17 cellular contexts compared by ENCODE assay signal in the genomic region with DNA sequence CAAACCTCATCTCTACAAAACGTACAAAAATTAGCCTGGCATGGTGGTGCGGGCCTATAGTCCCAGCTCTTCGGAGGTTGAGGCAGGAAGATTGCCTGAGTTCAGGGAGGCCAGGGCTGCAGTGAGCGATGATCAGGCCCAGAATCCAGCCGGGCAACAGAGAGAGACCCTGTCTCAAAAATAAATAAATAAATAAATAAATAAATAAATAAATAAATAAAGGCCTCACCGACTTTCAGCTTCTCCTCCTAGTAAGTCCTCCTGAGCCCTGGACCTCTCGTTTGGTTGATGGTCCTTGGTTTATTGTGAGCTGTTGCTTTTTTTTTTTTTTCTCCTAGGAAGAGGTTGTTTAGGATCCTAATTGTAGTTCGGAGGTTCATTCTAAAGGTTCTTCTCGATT. TPM values are rescaled to one million over a fixed set of nuclear protein-coding genes. Genes with fewer than 3 reads are reported as not detected.
DNase-seq lines count a peak whose midpoint lies in the region; ATAC-seq, FAIRE-seq and TF ChIP-seq lines count a peak whose summit lies in the region.
"Had no signal": no experiment of that assay in that cellular context is flagged by ENCODE, and none has a peak within 500 bp of the region (broad histone marks: within the 10 kb centered on the region; RNA-seq: fewer than 3 reads in every experiment).

No MANE protein-coding gene starts in this region.

- no peak for TF ChIP-seq POLR2A in K562 (conservative IDR thresholded peaks at IDR 0.05)
- TF ChIP-seq POLR2A in adrenal gland (IDR thresholded peaks at IDR 0.05) = no peak

- TF ChIP-seq EP300 in K562 (IDR thresholded peaks at IDR 0.05; ENCODE audit: low read length) = no peak

- TF ChIP-seq CTCF in K562 (IDR thresholded peaks at IDR 0.05 in 2 of 3, conservative IDR thresholded peaks at IDR 0.05 in 1 of 3; ENCODE audit: insufficient read depth in 2 of 3, low read depth in 1 of 3, low read length in 3 of 3) (no peak), nephron progenitor cell (IDR thresholded peaks at IDR 0.05) (no peak), adrenal gland (IDR thresholded peaks at IDR 0.05) (no peak)

- peak overlapping the region in 1 of 3 donors; percentile 56 for H3K27ac Mint-ChIP-seq in CD4-positive, CD25-positive, alpha-beta regulatory T cell
- H3K27ac Mint-ChIP-seq in nephron progenitor cell = peak overlapping the region; percentile 77
- H3K27ac Mint-ChIP-seq in stimulated activated memory B cell treated with anti-CD40 and anti-IgM and Interleukin-4, amounts not matched to agents 10 μg/mL and 1 μg/mL and 100 μg/mL, for 72 hours = peak overlapping the region; percentile 94
- H3K27ac Mint-ChIP-seq: H9 had no signal

- H3K4me3 ChIP-seq in CD4-positive, CD25-positive, alpha-beta regulatory T cell (ENCODE audit: low read depth, low read length) = no peak overlapping the region
- no peak overlapping the region for H3K4me3 ChIP-seq in K562
- no peak overlapping the region for H3K4me3 ChIP-seq in adrenal gland
- H3K4me3 ChIP-seq: BLaER1 treated with 17β-estradiol and CSF1 and Interleukin-3, amounts not matched to agents 10 nM and 100 nM had no signal

- BruUV-seq in K562 (replicated peaks; lab: Mats Ljungman, UMichigan) = no TSS peak

- no peak overlapping the region for H2AFZ ChIP-seq in K562 (ENCODE audit: low read depth, low read length)

- peak overlapping the region in 3 of 4 donors; percentile 29 to 80 (median 35) for H3K4me3 Mint-ChIP-seq in CD4-positive, CD25-positive, alpha-beta regulatory T cell
- H3K4me3 Mint-ChIP-seq in nephron progenitor cell = no peak overlapping the region
- H3K4me3 Mint-ChIP-seq in stimulated activated memory B cell treated with anti-CD40 and anti-IgM and Interleukin-4, amounts not matched to agents 10 μg/mL and 1 μg/mL and 100 μg/mL, for 72 hours = no peak overlapping the region
- H3K4me3 Mint-ChIP-seq: H9 had no signal

- in situ Hi-C loops in K562 (cut with MboI) = no loop called here

- peaks cover 0 to 2% (median 0%) of the 10 kb centered on the region in 7 donors for H3K9me3 Mint-ChIP-seq in CD4-positive, CD25-positive, alpha-beta regulatory T cell
- peaks cover 17% of the 10 kb centered on the region for H3K9me3 Mint-ChIP-seq in nephron progenitor cell
- H3K9me3 Mint-ChIP-seq in stimulated activated memory B cell treated with anti-CD40 and anti-IgM and Interleukin-4, amounts not matched to agents 10 μg/mL and 1 μg/mL and 100 μg/mL, for 72 hours = no peaks in the 10 kb centered on the region
- H3K9me3 Mint-ChIP-seq: CD8-positive, alpha-beta memory T cell had no signal

- 80% methylated on average over 8 of the region's 9 CpGs for WGBS in K562 (ENCODE audit: insufficient coverage, low coverage, missing lambda C conversion rate)
- 91 to 96% (median 94%) methylated on average over 9 of the region's 9 CpGs for WGBS in adrenal gland, 4 donors

- FAIRE-seq in K562 (lab: Jason Lieb, UNC) (no peak), RCC 7860 (lab: Jason Lieb, UNC) (no peak)
- FAIRE-seq: D721Med, G401.6, GM12891 had no signal

- no peak for ATAC-seq in CD4-positive, CD25-positive, alpha-beta regulatory T cell (ENCODE audit: low read depth in 2 of 2)
- no peak for ATAC-seq in K562
- no peak for ATAC-seq in stimulated activated memory B cell treated with anti-CD40 and anti-IgM and Interleukin-4, amounts not matched to agents 10 μg/mL and 1 μg/mL and 100 μg/mL, for 72 hours
- no peak for ATAC-seq in HG03159 (IDR thresholded peaks at IDR 0.05; ENCODE audit: unreplicated experiment)

- DNase-seq in CD4-positive, CD25-positive, alpha-beta regulatory T cell = no peak
- DNase-seq in K562 (ENCODE audit: extremely low read depth in 1 of 4, low spot score in 3 of 4) = no peak
- no peak for DNase-seq in nephron progenitor cell
- DNase-seq in RCC 7860 (ENCODE audit: low spot score) = no peak
- no peak for DNase-seq in adrenal gland
- DNase-seq: 8988T; CD8-positive, alpha-beta memory T cell; COR-L47; GOT3; H9 had no signal

- H3K36me3 ChIP-seq in CD4-positive, CD25-positive, alpha-beta regulatory T cell (ENCODE audit: control insufficient read depth, insufficient read depth, low read length) = no peaks in the 10 kb centered on the region
- H3K36me3 ChIP-seq in K562 (ENCODE audit: control insufficient read depth, insufficient read depth, low read length) (no peaks in the 10 kb centered on the region), adrenal gland (replicated peaks in 1 of 2) (no peaks in the 10 kb centered on the region)

- no peak overlapping the region for H3K9ac ChIP-seq in K562 (ENCODE audit: insufficient read depth in 1 of 2, low read depth in 2 of 2, low read length in 2 of 2)
- H3K9ac ChIP-seq: BLaER1 treated with 17β-estradiol and CSF1 and Interleukin-3, amounts not matched to agents 10 nM and 100 nM had no signal

- peaks cover 26% of the 10 kb centered on the region for H3K79me2 ChIP-seq in K562 (ENCODE audit: control insufficient read depth, insufficient read depth, low read length)

- no peaks in the 10 kb centered on the region for H3K9me3 ChIP-seq in CD4-positive, CD25-positive, alpha-beta regulatory T cell (ENCODE audit: control insufficient read depth in 2 of 2, low read length in 2 of 2)
- H3K9me3 ChIP-seq in K562 (replicated peaks; ENCODE audit: control insufficient read depth, insufficient read depth, low read depth, low read length) (no peaks in the 10 kb centered on the region), adrenal gland (replicated peaks in 1 of 3) (no peaks in the 10 kb centered on the region)
- H3K9me3 ChIP-seq: BLaER1 treated with 17β-estradiol and CSF1 and Interleukin-3, amounts not matched to agents 10 nM and 100 nM had no signal

- H3K4me1 Mint-ChIP-seq in CD4-positive, CD25-positive, alpha-beta regulatory T cell = peaks cover 6 to 35% (median 22%) of the 10 kb centered on the region in 4 donors
- peaks cover 19% of the 10 kb centered on the region for H3K4me1 Mint-ChIP-seq in nephron progenitor cell
- peaks cover 27% of the 10 kb centered on the region for H3K4me1 Mint-ChIP-seq in stimulated activated memory B cell treated with anti-CD40 and anti-IgM and Interleukin-4, amounts not matched to agents 10 μg/mL and 1 μg/mL and 100 μg/mL, for 72 hours

- CTCF ChIA-PET in K562 (lab: Yijun Ruan, JAX; ENCODE audit: low intra/inter-chr PET ratio) = no interaction called here

- no peaks in the 10 kb centered on the region for H3K27me3 ChIP-seq in CD4-positive, CD25-positive, alpha-beta regulatory T cell (ENCODE audit: control insufficient read depth, insufficient read depth, low read length)
- H3K27me3 ChIP-seq in K562 (ENCODE audit: control insufficient read depth in 2 of 2, insufficient read depth in 2 of 2, low read length in 2 of 2) = no peaks in the 10 kb centered on the region
- no peaks in the 10 kb centered on the region for H3K27me3 ChIP-seq in adrenal gland
- H3K27me3 ChIP-seq: BLaER1 treated with 17β-estradiol and CSF1 and Interleukin-3, amounts not matched to agents 10 nM and 100 nM had no signal

- H3K36me3 Mint-ChIP-seq in CD4-positive, CD25-positive, alpha-beta regulatory T cell = peaks cover 17% of the 10 kb centered on the region
- H3K36me3 Mint-ChIP-seq in nephron progenitor cell (ENCODE audit: low read depth) = peaks cover 34% of the 10 kb centered on the region
- peaks cover 17% of the 10 kb centered on the region for H3K36me3 Mint-ChIP-seq in stimulated activated memory B cell treated with anti-CD40 and anti-IgM and Interleukin-4, amounts not matched to agents 10 μg/mL and 1 μg/mL and 100 μg/mL, for 72 hours

- no peaks in the 10 kb centered on the region for H3K9me1 ChIP-seq in K562 (ENCODE audit: control insufficient read depth, insufficient read depth, low read length)

- intact Hi-C loops in K562 (cut with micrococcal nuclease) (no loop called here), adrenal gland (cut with DNase I) (no loop called here)

- POLR2A ChIA-PET in K562 (lab: Yijun Ruan, JAX) = interaction anchor here (0.6 to 1.7 kb wide), 4 partner anchors 12 to 321 kb away, joined by 3 to 6 read pairs (median 4); no protein-coding TSS in a partner anchor

- no peak overlapping the region for H3K4me2 ChIP-seq in K562 (ENCODE audit: insufficient read depth, low read length)

- peaks cover 28% of the 10 kb centered on the region for H3K4me1 ChIP-seq in CD4-positive, CD25-positive, alpha-beta regulatory T cell (ENCODE audit: control insufficient read depth, insufficient read depth, low read length, poor library complexity, severe bottlenecking)
- H3K4me1 ChIP-seq in K562 (replicated peaks in 1 of 2; ENCODE audit: control insufficient read depth in 2 of 2, insufficient read depth in 2 of 2, low read length in 2 of 2) (peaks cover 20 to 21% of the 10 kb centered on the region in 2 experiments; a peak in 4 of 5 replicates), adrenal gland (replicated peaks in 1 of 2) (peaks cover 16 to 21% of the 10 kb centered on the region in 2 donors)

- H4K20me1 ChIP-seq in K562 (replicated peaks; ENCODE audit: control insufficient read depth, insufficient read depth, low read length) = no peaks in the 10 kb centered on the region; the same call in 1 of the 2 replicates

- no peaks in the 10 kb centered on the region for H3K27me3 Mint-ChIP-seq in CD4-positive, CD25-positive, alpha-beta regulatory T cell
- H3K27me3 Mint-ChIP-seq in nephron progenitor cell (ENCODE audit: low read depth, poor library complexity) = peaks cover 17% of the 10 kb centered on the region
- no peaks in the 10 kb centered on the region for H3K27me3 Mint-ChIP-seq in stimulated activated memory B cell treated with anti-CD40 and anti-IgM and Interleukin-4, amounts not matched to agents 10 μg/mL and 1 μg/mL and 100 μg/mL, for 72 hours
- H3K27me3 Mint-ChIP-seq: B cell had no signal

- no peak overlapping the region for H3K27ac ChIP-seq in CD4-positive, CD25-positive, alpha-beta regulatory T cell (ENCODE audit: insufficient read depth, low read length, poor library complexity, severe bottlenecking)
- no peak overlapping the region for H3K27ac ChIP-seq in K562 (ENCODE audit: extremely low read depth, low read depth, low read length)
- no peak overlapping the region for H3K27ac ChIP-seq in adrenal gland

- no peak for TF ChIP-seq RAD21 in K562 (CRISPR knock-in tag; conservative IDR thresholded peaks at IDR 0.05 in 1 of 2, IDR thresholded peaks at IDR 0.05 in 1 of 2)

RNA-seq across cellular contexts. Expression of gene WDR73, which starts 25.1 kb away (rescaled TPM):
- 19.6 TPM for total RNA-seq in CD4-positive, CD25-positive, alpha-beta regulatory T cell
- 10 to 100 TPM; 12.9 to 19.2 (median 16.1) TPM for polyA plus RNA-seq in CD4-positive, CD25-positive, alpha-beta regulatory T cell
- total RNA-seq in K562 (2011; cell fraction: chromatin; rRNA removed; ENCODE audit: low replicate concordance) = 56.0 and 88.7 TPM in 2 replicates
- total RNA-seq in K562 (2011; cell fraction: nucleolus; rRNA removed) = 38.7 and 40.2 TPM in 2 replicates
- 39.6 and 44.4 TPM in 2 replicates for total RNA-seq in K562 (2011; cell fraction: nucleoplasm; rRNA removed)
- total RNA-seq in K562 (2014; rRNA removed) (20.7 and 21.7 TPM in 2 replicates), K562 (2014; rRNA removed; fragmentation: Illumina TruSeq; extraction: Trizol) (24.3 and 24.4 TPM in 2 replicates), K562 (2015; rRNA removed; fragmentation: Illumina TruSeq; extraction: Trizol) (18.6 and 19.8 TPM in 2 replicates), K562 (2021) (21.7 and 22.8 TPM in 2 replicates), adrenal gland (10 to 100 TPM in 7 of 8 donors, 1 to 10 TPM in 1; 8.3 to 39.6 (median 31.4) TPM)
- polyA plus RNA-seq in K562 (2011; rRNA removed) (20.1 and 24.3 TPM in 2 replicates), K562 (2014; fragmentation: Illumina TruSeq; extraction: Trizol) (21.9 and 25.4 TPM in 2 replicates), K562 (2014; fragmentation: Nextera tagmentation; extraction: Ambion mirVana) (10 to 100 TPM in 1 of 2 experiments, 1 to 10 TPM in 1; 9.2 to 11.5 TPM), K562 (2014; rRNA removed) (23.9 and 30.7 TPM in 2 replicates), adrenal gland (10 to 100 TPM; 24.1 to 45.4 (median 38.3) TPM)
- polyA plus RNA-seq in K562 (2011; cell fraction: cytosol; rRNA removed) = 19.5 and 21.1 TPM in 2 replicates
- 46.9 and 57.8 TPM in 2 replicates for polyA plus RNA-seq in K562 (2011; cell fraction: nucleus; rRNA removed)
- polyA plus RNA-seq in K562 (2012) = 16.7 and 20.6 TPM in 2 replicates
- 23.4 and 29.0 TPM in 2 replicates for polyA minus RNA-seq in K562 (2011; rRNA and poly(A)+ RNA removed)
- 6.8 and 11.5 TPM in 2 replicates for polyA minus RNA-seq in K562 (2011; cell fraction: cytosol; rRNA and poly(A)+ RNA removed)
- polyA minus RNA-seq in K562 (2011; cell fraction: nucleus; rRNA and poly(A)+ RNA removed) = 17.0 and 20.9 TPM in 2 replicates

RNA-seq across cellular contexts. Expression of gene ZSCAN2, which starts 28.2 kb away (rescaled TPM):
- 4.8 TPM for total RNA-seq in CD4-positive, CD25-positive, alpha-beta regulatory T cell
- 10 to 100 TPM in 2 of 4 donors, 1 to 10 TPM in 2; 6.9 to 12.4 (median 9.4) TPM for polyA plus RNA-seq in CD4-positive, CD25-positive, alpha-beta regulatory T cell
- total RNA-seq in K562 (2011; cell fraction: chromatin; rRNA removed; ENCODE audit: low replicate concordance) = 17.1 and 23.1 TPM in 2 replicates
- total RNA-seq in K562 (2011; cell fraction: nucleolus; rRNA removed) = 12.0 and 13.5 TPM in 2 replicates
- 15.4 and 18.0 TPM in 2 replicates for total RNA-seq in K562 (2011; cell fraction: nucleoplasm; rRNA removed)
- total RNA-seq in K562 (2014; rRNA removed) = 8.7 and 9.2 TPM in 2 replicates
- total RNA-seq in K562 (2014; rRNA removed; fragmentation: Illumina TruSeq; extraction: Trizol) = 5.0 and 6.1 TPM in 2 replicates
- total RNA-seq in K562 (2015; rRNA removed; fragmentation: Illumina TruSeq; extraction: Trizol) = 6.6 and 8.3 TPM in 2 replicates
- 6.8 and 7.4 TPM in 2 replicates for total RNA-seq in K562 (2021)
- 8.9 TPM in 2 replicates for polyA plus RNA-seq in K562 (2011; rRNA removed)
- polyA plus RNA-seq in K562 (2011; cell fraction: cytosol; rRNA removed) = 6.4 and 8.8 TPM in 2 replicates
- polyA plus RNA-seq in K562 (2011; cell fraction: nucleus; rRNA removed) = 8.4 and 9.1 TPM in 2 replicates
- 6.4 and 6.8 TPM in 2 replicates for polyA plus RNA-seq in K562 (2012)
- 6.4 and 6.9 TPM in 2 replicates for polyA plus RNA-seq in K562 (2014; fragmentation: Illumina TruSeq; extraction: Trizol)
- 1 to 10 TPM; 1.7 to 2.3 TPM for polyA plus RNA-seq in K562 (2014; fragmentation: Nextera tagmentation; extraction: Ambion mirVana)
- polyA plus RNA-seq in K562 (2014; rRNA removed) = 11.3 and 14.2 TPM in 2 replicates
- polyA minus RNA-seq in K562 (2011; rRNA and poly(A)+ RNA removed) = 10.5 and 13.8 TPM in 2 replicates
- polyA minus RNA-seq in K562 (2011; cell fraction: cytosol; rRNA and poly(A)+ RNA removed) = 2.4 and 4.2 TPM in 2 replicates
- 5.3 and 8.0 TPM in 2 replicates for polyA minus RNA-seq in K562 (2011; cell fraction: nucleus; rRNA and poly(A)+ RNA removed)
- 10 to 100 TPM in 6 of 8 donors, 1 to 10 TPM in 2; 5.2 to 16.9 (median 10.7) TPM for total RNA-seq in adrenal gland
- polyA plus RNA-seq in adrenal gland = 1 to 10 TPM; 3.8 to 5.2 (median 4.1) TPM

RNA-seq across cellular contexts. Expression of gene NMB, which starts 29.0 kb away (rescaled TPM):
- 2.2 TPM for total RNA-seq in CD4-positive, CD25-positive, alpha-beta regulatory T cell
- 1 to 10 TPM; 5.5 to 7.1 (median 6.7) TPM for polyA plus RNA-seq in CD4-positive, CD25-positive, alpha-beta regulatory T cell
- 0.53 TPM in 1 of 2 replicates, not detected in the other for total RNA-seq in K562 (2011; cell fraction: chromatin; rRNA removed; ENCODE audit: low replicate concordance)
- total RNA-seq in K562 (2011; cell fraction: nucleolus; rRNA removed) = 0.83 and 1.1 TPM in 2 replicates
- 0.66 TPM in 1 of 2 replicates, not detected in the other for total RNA-seq in K562 (2011; cell fraction: nucleoplasm; rRNA removed)
- total RNA-seq in K562 (2014; rRNA removed) (0.53 TPM in 1 of 2 replicates, not detected in the other), K562 (2014; rRNA removed; fragmentation: Illumina TruSeq; extraction: Trizol) (not detected in 2 replicates), K562 (2015; rRNA removed; fragmentation: Illumina TruSeq; extraction: Trizol) (not detected in 2 replicates), K562 (2021) (0.16 and 0.25 TPM in 2 replicates), adrenal gland (10 to 100 TPM in 7 of 8 donors, 1 to 10 TPM in 1; 7.5 to 34.1 (median 17.4) TPM)
- polyA plus RNA-seq in K562 (2011; rRNA removed) (0.07 and 0.22 TPM in 2 replicates), K562 (2014; fragmentation: Illumina TruSeq; extraction: Trizol) (not detected in 2 replicates), K562 (2014; fragmentation: Nextera tagmentation; extraction: Ambion mirVana) (under 1 TPM; 0.06 to 0.11 TPM), K562 (2014; rRNA removed) (not detected in 2 replicates), adrenal gland (10 to 100 TPM in 1 of 3 donors, 1 to 10 TPM in 2; 8.0 to 19.2 (median 10.0) TPM)
- polyA plus RNA-seq in K562 (2011; cell fraction: cytosol; rRNA removed) = 0.18 TPM in 1 of 2 replicates, not detected in the other
- polyA plus RNA-seq in K562 (2011; cell fraction: nucleus; rRNA removed) = 0.11 and 0.78 TPM in 2 replicates
- polyA plus RNA-seq in K562 (2012) = 0.13 and 0.17 TPM in 2 replicates
- not detected in 2 replicates for polyA minus RNA-seq in K562 (2011; rRNA and poly(A)+ RNA removed)
- not detected in 2 replicates for polyA minus RNA-seq in K562 (2011; cell fraction: cytosol; rRNA and poly(A)+ RNA removed)
- 0.33 and 0.40 TPM in 2 replicates for polyA minus RNA-seq in K562 (2011; cell fraction: nucleus; rRNA and poly(A)+ RNA removed)

Comparison
In these comparisons a context has a peak if more than half of its experiments do, and no peak if none do; other contexts are left out.
1. H3K4me3 Mint-ChIP-seq: peak in CD4-positive, CD25-positive, alpha-beta regulatory T cell (3 of 4); none in nephron progenitor cell (single experiment) and stimulated activated memory B cell treated with anti-CD40 and anti-IgM and Interleukin-4, amounts not matched to agents 10 μg/mL and 1 μg/mL and 100 μg/mL, for 72 hours (single experiment).